ENCODE assay signal across 8 cellular contexts in genomic region chr2:197307933-197308521, GRCh38.
DNase-seq lines count a peak whose midpoint lies in the region; ATAC-seq and TF ChIP-seq lines count a peak whose summit lies in the region.

No MANE protein-coding gene starts in this region.

- H3K36me3 Mint-ChIP-seq in activated naive CD8-positive, alpha-beta T cell, result peaks cover 2% of the 10 kb centered on the region
- H3K36me3 Mint-ChIP-seq in stimulated activated effector memory CD8-positive, alpha-beta T cell treated with anti-CD3 and anti-CD28 coated beads, Interleukin-12 subunit alpha, Interleukin-12 subunit beta, amount 100 ng/mL, for 72 hours, result peaks cover 64% of the 10 kb centered on the region

- peaks cover 77% of the 10 kb centered on the region for H3K4me1 Mint-ChIP-seq in activated naive CD8-positive, alpha-beta T cell (ENCODE audit: low read depth)
- peaks cover 59% of the 10 kb centered on the region for H3K4me1 Mint-ChIP-seq in stimulated activated effector memory CD8-positive, alpha-beta T cell treated with anti-CD3 and anti-CD28 coated beads, Interleukin-12 subunit alpha, Interleukin-12 subunit beta, amount 100 ng/mL, for 72 hours

- no peaks in the 10 kb centered on the region for H3K9me3 Mint-ChIP-seq in activated naive CD8-positive, alpha-beta T cell (ENCODE audit: low read depth)
- H3K9me3 Mint-ChIP-seq in stimulated activated effector memory CD8-positive, alpha-beta T cell treated with anti-CD3 and anti-CD28 coated beads, Interleukin-12 subunit alpha, Interleukin-12 subunit beta, amount 100 ng/mL, for 72 hours, result no peaks in the 10 kb centered on the region

- H3K4me3 Mint-ChIP-seq in activated naive CD8-positive, alpha-beta T cell, result peak overlapping the region; percentile 90
- peak overlapping the region; percentile 86 for H3K4me3 Mint-ChIP-seq in stimulated activated effector memory CD8-positive, alpha-beta T cell treated with anti-CD3 and anti-CD28 coated beads, Interleukin-12 subunit alpha, Interleukin-12 subunit beta, amount 100 ng/mL, for 72 hours

- no peaks in the 10 kb centered on the region for H3K27me3 Mint-ChIP-seq in activated naive CD8-positive, alpha-beta T cell

- H3K27ac Mint-ChIP-seq in activated naive CD8-positive, alpha-beta T cell, result peak overlapping the region; percentile 98
- peak overlapping the region; percentile 94 for H3K27ac Mint-ChIP-seq in stimulated activated effector memory CD8-positive, alpha-beta T cell treated with anti-CD3 and anti-CD28 coated beads, Interleukin-12 subunit alpha, Interleukin-12 subunit beta, amount 100 ng/mL, for 72 hours

- peak; percentile 42 for TF ChIP-seq POLR2A in GM19193 (IDR thresholded peaks at IDR 0.05; ENCODE audit: extremely low read depth, insufficient read depth, insufficient read length)

- peak; percentile 16 for ATAC-seq in HG03521 (IDR thresholded peaks at IDR 0.05; ENCODE audit: unreplicated experiment)
- peak; percentile 63 for ATAC-seq in stimulated activated effector memory CD8-positive, alpha-beta T cell treated with anti-CD3 and anti-CD28 coated beads, Interleukin-12 subunit alpha, Interleukin-12 subunit beta, amount 100 ng/mL, for 72 hours

- DNase-seq in stimulated activated effector memory CD8-positive, alpha-beta T cell treated with anti-CD3 and anti-CD28 coated beads, Interleukin-12 subunit alpha, Interleukin-12 subunit beta, amount 100 ng/mL, for 72 hours (ENCODE audit: low spot score in 2 of 2), result peak in 1 of 2 donors; percentile 85
- DNase-seq in NCI-H748 treated with DMSO at 0.1 percent for 48 hours (lab: John Stamatoyannopoulos, UW), result no peak
- DNase-seq in D341Med (ENCODE audit: low spot score), result no peak
- no peak for DNase-seq in NCI-H187 treated with DMSO at 0.1 percent for 48 hours (lab: John Stamatoyannopoulos, UW)
- DNase-seq in NCI-H748 (lab: John Stamatoyannopoulos, UW; ENCODE audit: unreplicated experiment), result no peak
